23 cellular contexts compared by ENCODE assay signal in genomic region chr2:147665035-147665434, GRCh38.
DNase-seq lines count a peak whose midpoint lies in the region; ATAC-seq, FAIRE-seq and TF ChIP-seq lines count a peak whose summit lies in the region.
"Had no signal": no experiment of that assay in that cellular context is flagged by ENCODE, and none has a peak within 500 bp of the region (broad histone marks: within the 10 kb centered on the region; RNA-seq: fewer than 3 reads in every experiment).

No MANE protein-coding gene starts in this region.

- no peaks in the 10 kb centered on the region for H4K20me1 ChIP-seq in fibroblast of lung (ENCODE audit: control insufficient read depth, extremely low read depth, insufficient read depth, low read length)

- no peak overlapping the region for H3K4me3 ChIP-seq in fibroblast of lung (replicated peaks in 1 of 4; ENCODE audit: control extremely low read depth in 1 of 4, insufficient read depth in 1 of 4, low read depth in 3 of 4, low read length in 4 of 4)
- H3K4me3 ChIP-seq: sigmoid colon, vagina had no signal

- no peak overlapping the region for H2AFZ ChIP-seq in fibroblast of lung (ENCODE audit: low read length)
- H2AFZ ChIP-seq: parathyroid adenoma had no signal

- H3K9ac ChIP-seq in fibroblast of lung (ENCODE audit: insufficient read depth, low read length), result no peak overlapping the region
- H3K9ac ChIP-seq: parathyroid adenoma had no signal

- H3K9me3 ChIP-seq in fibroblast of lung (ENCODE audit: control insufficient read depth, insufficient read depth, low read depth, low read length), result no peaks in the 10 kb centered on the region
- H3K9me3 ChIP-seq: sigmoid colon, vagina had no signal

- FAIRE-seq in urothelium cell line (lab: Jason Lieb, UNC), result no peak

- no peak overlapping the region for H3K4me3 Mint-ChIP-seq in mesothelial cell of epicardium
- H3K4me3 Mint-ChIP-seq: CD8-positive, alpha-beta T cell; nephron progenitor cell had no signal

- no peak overlapping the region for H3K27ac Mint-ChIP-seq in mesothelial cell of epicardium
- H3K27ac Mint-ChIP-seq: CD8-positive, alpha-beta T cell; nephron progenitor cell had no signal

- H3K36me3 ChIP-seq in fibroblast of lung (ENCODE audit: control insufficient read depth, insufficient read depth, low read length), result no peaks in the 10 kb centered on the region
- H3K36me3 ChIP-seq: sigmoid colon, vagina had no signal

- H3K9me3 Mint-ChIP-seq in mesothelial cell of epicardium, result no peaks in the 10 kb centered on the region
- H3K9me3 Mint-ChIP-seq: CD8-positive, alpha-beta T cell; nephron progenitor cell had no signal

- no peak for TF ChIP-seq CTCF in fibroblast of lung (conservative IDR thresholded peaks at IDR 0.05 in 1 of 2, IDR thresholded peaks at IDR 0.05 in 1 of 2; ENCODE audit: low read depth in 1 of 2, low read length in 2 of 2)
- no peak for TF ChIP-seq CTCF in mesothelial cell of epicardium (IDR thresholded peaks at IDR 0.05; ENCODE audit: unreplicated experiment)

- ATAC-seq in Right ventricle myocardium inferior, result peak; percentile 13
- ATAC-seq: CD8-positive, alpha-beta T cell; left colon had no signal

- intact Hi-C loops in Right ventricle myocardium inferior (cut with DNase I) (no loop called here), cardiac septum (cut with DNase I) (no loop called here)

- H3K36me3 Mint-ChIP-seq in mesothelial cell of epicardium, result no peaks in the 10 kb centered on the region
- H3K36me3 Mint-ChIP-seq: CD8-positive, alpha-beta T cell had no signal

- H3K4me1 ChIP-seq in fibroblast of lung (ENCODE audit: control insufficient read depth, extremely low read depth, insufficient read depth, low read length), result no peaks in the 10 kb centered on the region
- H3K4me1 ChIP-seq: parathyroid adenoma, sigmoid colon, vagina had no signal

- no peaks in the 10 kb centered on the region for H3K4me1 Mint-ChIP-seq in mesothelial cell of epicardium

- H3K79me2 ChIP-seq in fibroblast of lung (ENCODE audit: control insufficient read depth, insufficient read depth, low read length), result no peaks in the 10 kb centered on the region
- H3K79me2 ChIP-seq: parathyroid adenoma had no signal

- DNase-seq in Right ventricle myocardium inferior (ENCODE audit: missing footprints) (no peak), cardiac septum (ENCODE audit: low spot score) (no peak), RKO (ENCODE audit: low spot score) (peak; percentile 18), fibroblast of lung (ENCODE audit: low read depth in 2 of 2) (peak; percentile 2 to 9), mesothelial cell of epicardium (ENCODE audit: low spot score in 2 of 2, unreplicated experiment in 2 of 2) (no peak), urothelium cell line (ENCODE audit: low spot score) (no peak), UCSD-AML1 (lab: John Stamatoyannopoulos, UW; ENCODE audit: unreplicated experiment) (no peak), NCI-H146 (lab: John Stamatoyannopoulos, UW) (no peak)
- DNase-seq: activated T-cell treated with anti-CD3 and anti-CD28 coated beads for 4 hours; CD8-positive, alpha-beta T cell; central memory CD4-positive, alpha-beta T cell; DMS53; glutamatergic neuron; HCEC 1CT; left colon; NCI-H1417; NCI-H524; nephron progenitor cell; sigmoid colon; substantia nigra; SW 1271 had no signal

- no peak overlapping the region for H3K27ac ChIP-seq in fibroblast of lung (ENCODE audit: insufficient read depth, low read length)
- H3K27ac ChIP-seq: parathyroid adenoma, sigmoid colon, vagina had no signal

- H3K4me2 ChIP-seq in fibroblast of lung (ENCODE audit: extremely low read depth, insufficient read depth, low read length), result no peak overlapping the region

- no peaks in the 10 kb centered on the region for H3K27me3 ChIP-seq in fibroblast of lung (ENCODE audit: control insufficient read depth, insufficient read depth, low read length)
- H3K27me3 ChIP-seq: sigmoid colon, vagina had no signal

- peaks cover 3% of the 10 kb centered on the region for H3K27me3 Mint-ChIP-seq in mesothelial cell of epicardium (ENCODE audit: low read depth)

Comparison
In these comparisons a context has a peak if more than half of its experiments do, and no peak if none do; other contexts are left out.
1. DNase-seq: peak in RKO (single experiment) and fibroblast of lung (2 of 2); none in Right ventricle myocardium inferior (single experiment), cardiac septum (single experiment), mesothelial cell of epicardium (0 of 2), urothelium cell line (single experiment), UCSD-AML1 (single experiment) and NCI-H146 (single experiment).